In the genomic region with DNA sequence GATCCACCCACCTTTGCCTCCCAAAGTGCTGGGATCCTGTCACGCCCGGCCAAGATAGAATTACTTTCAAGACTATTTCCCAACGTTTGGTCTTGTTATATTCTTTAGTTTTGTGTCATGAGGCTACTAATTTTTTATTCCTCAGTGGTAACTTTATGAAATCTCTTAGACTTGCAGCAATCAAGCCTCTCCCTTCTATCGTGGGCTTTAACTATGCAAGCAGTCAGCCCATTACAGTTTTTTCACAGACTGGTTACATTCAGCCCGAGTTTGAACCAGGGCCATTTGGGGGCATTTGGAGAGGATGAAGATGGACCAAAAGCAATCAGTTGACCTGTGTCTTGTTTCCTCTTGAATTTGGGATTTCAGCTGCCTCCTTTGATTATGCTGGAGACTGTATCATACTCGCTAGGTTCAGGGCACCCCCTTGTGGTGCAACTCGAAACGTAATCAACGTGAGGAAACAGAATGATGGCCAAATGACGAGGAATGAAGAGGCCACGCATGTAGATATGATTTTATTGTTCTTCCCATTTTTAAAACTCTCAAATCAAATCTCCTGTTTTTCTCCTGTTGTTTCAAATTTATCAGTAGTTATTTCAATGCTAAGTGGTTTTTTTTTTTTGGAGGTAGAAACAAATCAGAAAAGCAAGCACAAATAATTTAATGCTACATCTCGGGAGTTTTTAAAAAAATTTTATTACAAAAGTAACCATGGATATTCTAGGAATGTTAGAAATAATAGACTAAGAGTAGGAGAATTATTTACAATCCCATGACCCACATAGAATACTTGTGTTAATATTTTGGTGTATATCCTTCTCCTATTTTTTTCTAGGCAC, we compare ENCODE assay signal across 8 cellular contexts.
DNase-seq lines count a peak whose midpoint lies in the region; ATAC-seq, FAIRE-seq and TF ChIP-seq lines count a peak whose summit lies in the region.

No MANE protein-coding gene starts in this region.

- H3K36me3 ChIP-seq in lower lobe of right lung (no peaks in the 10 kb centered on the region), transverse colon (no peaks in the 10 kb centered on the region)

- WGBS in transverse colon (ENCODE audit: low coverage in 1 of 2), 2 donors: 18 to 28% methylated on average over 9 to 12 of the region's 12 CpGs

- no peak overlapping the region for H3K4me3 ChIP-seq in lower lobe of right lung
- no peak overlapping the region for H3K4me3 ChIP-seq in transverse colon

- H3K9me3 ChIP-seq in lower lobe of right lung: no peaks in the 10 kb centered on the region
- H3K9me3 ChIP-seq in transverse colon: no peaks in the 10 kb centered on the region

- H3K4me1 ChIP-seq in lower lobe of right lung: no peaks in the 10 kb centered on the region
- no peaks in the 10 kb centered on the region for H3K4me1 ChIP-seq in transverse colon

- intact Hi-C loops in lower lobe of right lung (cut with DNase I) (no loop called here), transverse colon (cut with DNase I; ENCODE audit: low total_unique reads) (no loop called here)

- H3K27ac ChIP-seq in lower lobe of right lung: no peak overlapping the region
- no peak overlapping the region for H3K27ac ChIP-seq in transverse colon

- DNase-seq in DMS53 treated with DMSO at 0.1 percent for 48 hours (lab: John Stamatoyannopoulos, UW; ENCODE audit: unreplicated experiment) (peak; percentile 67), GM19239 (ENCODE audit: insufficient read length, low spot score) (peak; percentile 25), HPDE6-E6E7 (ENCODE audit: extremely low spot score) (peak; percentile 22), RPMI7951 (ENCODE audit: low read depth) (peak; percentile 66), dermis microvascular lymphatic vessel endothelial cell (ENCODE audit: low read depth in 2 of 2) (peak; percentile 63 to 64), lower lobe of right lung (peak; percentile 65), transverse colon (peak; percentile 73)

- TF ChIP-seq EP300 in transverse colon (IDR thresholded peaks at IDR 0.05; ENCODE audit: low read depth): no peak

- in situ Hi-C loops in transverse colon (cut with MboI; ENCODE audit: low pct_ligation_motif_present in 1 of 4, low pct_unique_long_range_greater_than_20kb in 1 of 4, low sequenced_read_pairs in 3 of 4): loop anchor here in 2 of 4 donors (25.0 kb wide), 1 partner anchor 373 kb away; no protein-coding TSS in a partner anchor

- ATAC-seq in lower lobe of right lung (peak in 1 of 2 donors; percentile 63), GM18517 (IDR thresholded peaks at IDR 0.05; ENCODE audit: unreplicated experiment) (no peak)

- peak; percentile 86 for FAIRE-seq in GM19239 (lab: Jason Lieb, UNC)

- TF ChIP-seq POLR2A in transverse colon (IDR thresholded peaks at IDR 0.05): no peak

- TF ChIP-seq CTCF in lower lobe of right lung (IDR thresholded peaks at IDR 0.05): peak; percentile 68
- peak; percentile 58 to 61 (median 59) for TF ChIP-seq CTCF in transverse colon (IDR thresholded peaks at IDR 0.05)

- H3K27me3 ChIP-seq in lower lobe of right lung (ENCODE audit: low read depth): no peaks in the 10 kb centered on the region
- no peaks in the 10 kb centered on the region for H3K27me3 ChIP-seq in transverse colon

Comparison
In these comparisons a context has a peak if more than half of its experiments do, and no peak if none do; other contexts are left out.
1. DNase-seq: peak in every context shown above with its lines; median percentile 73 in transverse colon; 67 in DMS53 treated with DMSO at 0.1 percent for 48 hours; 66 in RPMI7951; 65 in lower lobe of right lung; 64 in dermis microvascular lymphatic vessel endothelial cell; 25 in GM19239; 22 in HPDE6-E6E7.